14 cellular contexts compared by ENCODE assay signal in genomic region chr16:813916-814412, GRCh38. TPM values are rescaled to one million over a fixed set of nuclear protein-coding genes. Genes with fewer than 3 reads are reported as not detected.
DNase-seq lines count a peak whose midpoint lies in the region; ATAC-seq and TF ChIP-seq lines count a peak whose summit lies in the region.
"Had no signal": no experiment of that assay in that cellular context is flagged by ENCODE, and none has a peak within 500 bp of the region (broad histone marks: within the 10 kb centered on the region; RNA-seq: fewer than 3 reads in every experiment).

No MANE protein-coding gene starts in this region.

- H3K4me1 ChIP-seq in Caco-2: peaks cover 14% of the 10 kb centered on the region
- H3K4me1 ChIP-seq in NT2/D1 (ENCODE audit: insufficient read depth, insufficient read length): peaks cover 11% of the 10 kb centered on the region
- H3K4me1 ChIP-seq in iPS-18a (ENCODE audit: control insufficient read depth, low read depth, low read length): peaks cover 3% of the 10 kb centered on the region
- peaks cover 5% of the 10 kb centered on the region for H3K4me1 ChIP-seq in smooth muscle cell (ENCODE audit: low read depth)
- H3K4me1 ChIP-seq in stomach: peaks cover 0 to 21% (median 7%) of the 10 kb centered on the region in 4 donors

- H3K36me3 ChIP-seq in Caco-2 (ENCODE audit: control insufficient read depth, insufficient read depth, low read length) (no peaks in the 10 kb centered on the region), NT2/D1 (ENCODE audit: insufficient read depth, insufficient read length, low read length) (peaks cover 8% of the 10 kb centered on the region), iPS-18a (ENCODE audit: control insufficient read depth, low read depth, low read length) (no peaks in the 10 kb centered on the region), smooth muscle cell (ENCODE audit: low read depth) (no peaks in the 10 kb centered on the region), stomach (no peaks in the 10 kb centered on the region)
- H3K36me3 ChIP-seq: MG63 had no signal

- peak overlapping the region; percentile 33 for H3K9ac ChIP-seq in NT2/D1 (ENCODE audit: insufficient read length, low read depth)
- no peak overlapping the region for H3K9ac ChIP-seq in iPS-18a (ENCODE audit: low read length)
- no peak overlapping the region for H3K9ac ChIP-seq in smooth muscle cell (ENCODE audit: low read depth)

- DNase-seq in Caco-2: no peak
- no peak for DNase-seq in NT2/D1 (ENCODE audit: low read depth, low spot score)
- DNase-seq in smooth muscle cell (lab: John Stamatoyannopoulos, UW; ENCODE audit: unreplicated experiment): no peak
- DNase-seq in left colon: no peak
- no peak for DNase-seq in stomach
- DNase-seq in G401 (ENCODE audit: low spot score): no peak
- DNase-seq: MG63, NCI-H187 treated with DMSO at 0.1 percent for 48 hours, SIG-M5 had no signal

- TF ChIP-seq EP300 in stomach (IDR thresholded peaks at IDR 0.05): no peak

- H4K20me1 ChIP-seq in smooth muscle cell (ENCODE audit: low read depth): no peaks in the 10 kb centered on the region

- WGBS in smooth muscle cell (ENCODE audit: low lambda C conversion rate): 56% methylated on average over 22 of the region's 22 CpGs
- 58 to 65% (median 62%) methylated on average over 22 of the region's 22 CpGs for WGBS in stomach, 5 donors

- no peak for TF ChIP-seq POLR2A in stomach (IDR thresholded peaks at IDR 0.05)

- CTCF ChIA-PET in Caco-2 (lab: Charles Lee): no interaction called here

- no peak for ATAC-seq in left colon

- peak overlapping the region; percentile 89 for H3K4me2 ChIP-seq in smooth muscle cell

- H3K4me3 ChIP-seq in Caco-2 (ENCODE audit: low read depth, low read length) (no peak overlapping the region), NT2/D1 (ENCODE audit: insufficient read length, low read depth) (no peak overlapping the region), iPS-18a (ENCODE audit: low read length) (peak overlapping the region; percentile 25), smooth muscle cell (peak overlapping the region; percentile 49), stomach (no peak overlapping the region)
- H3K4me3 ChIP-seq: MG63 had no signal

- H3K27me3 ChIP-seq in Caco-2 (replicated peaks; ENCODE audit: control insufficient read depth, insufficient read depth, low read length): no peaks in the 10 kb centered on the region
- no peaks in the 10 kb centered on the region for H3K27me3 ChIP-seq in NT2/D1 (ENCODE audit: insufficient read depth, insufficient read length)
- H3K27me3 ChIP-seq in iPS-18a (ENCODE audit: control insufficient read depth, insufficient read depth, low read length): peaks cover 15% of the 10 kb centered on the region
- no peaks in the 10 kb centered on the region for H3K27me3 ChIP-seq in smooth muscle cell (ENCODE audit: low read depth)
- peaks cover 14 to 98% (median 60%) of the 10 kb centered on the region in 3 donors for H3K27me3 ChIP-seq in stomach

- POLR2A ChIA-PET in Caco-2 (lab: Charles Lee): no interaction called here

- no peaks in the 10 kb centered on the region for H3F3A ChIP-seq in smooth muscle cell (ENCODE audit: low read depth)

- peak overlapping the region; percentile 58 for H3K4me3 Mint-ChIP-seq in Caco-2 (ENCODE audit: unreplicated experiment)

- H3K36me3 Mint-ChIP-seq in Caco-2 (ENCODE audit: insufficient read depth, unreplicated experiment): peaks cover 12% of the 10 kb centered on the region

- H3K9me3 ChIP-seq in Caco-2 (no peaks in the 10 kb centered on the region), NT2/D1 (ENCODE audit: insufficient read depth, low read length) (no peaks in the 10 kb centered on the region), iPS-18a (ENCODE audit: control insufficient read depth, low read depth, low read length) (no peaks in the 10 kb centered on the region), smooth muscle cell (replicated peaks; ENCODE audit: low read depth) (no peaks in the 10 kb centered on the region), stomach (peaks cover 0 to 12% (median 8%) of the 10 kb centered on the region in 4 donors)
- H3K9me3 ChIP-seq: MG63 had no signal

- H3K27ac Mint-ChIP-seq in Caco-2 (ENCODE audit: unreplicated experiment): no peak overlapping the region
- H3K27ac Mint-ChIP-seq: activated T-helper 2 cell treated with anti-CD3 and anti-CD28 coated beads, Interferon-gamma antibody, Interleukin-2, Interleukin-4, amounts not matched to agents 10 μg/mL and 5 μg/mL and 100 μg/mL, durations not matched to agents 14 hours and 24 hours and 36 hours; CD14-positive monocyte had no signal

- H3K27ac ChIP-seq in iPS-18a (ENCODE audit: low read length): no peak overlapping the region
- no peak overlapping the region for H3K27ac ChIP-seq in smooth muscle cell (ENCODE audit: low read depth)
- H3K27ac ChIP-seq in stomach: no peak overlapping the region

- intact Hi-C loops in Caco-2 (cut with micrococcal nuclease; ENCODE audit: unreplicated experiment): loop anchor here (1.0 kb wide), 1 partner anchor 241 kb away; no protein-coding TSS in a partner anchor
- intact Hi-C loops in left colon (cut with DNase I, micrococcal nuclease): loop anchor here (5.0 to 10.0 kb wide), 2 partner anchors 241 to 243 kb away; no protein-coding TSS in a partner anchor
- intact Hi-C loops in stomach (cut with DNase I; ENCODE audit: low total_unique reads): loop anchor here (5.0 kb wide), 1 partner anchor 243 kb away; no protein-coding TSS in a partner anchor

- TF ChIP-seq CTCF in Caco-2 (IDR thresholded peaks at IDR 0.05; ENCODE audit: insufficient read depth in 1 of 2, low read depth in 1 of 2, low read length in 1 of 2, severe bottlenecking in 1 of 2, unreplicated experiment in 1 of 2) (peak in 1 of 2 experiments; percentile 2), smooth muscle cell (IDR thresholded peaks at IDR 0.05; ENCODE audit: borderline replicate concordance, insufficient read depth, poor library complexity, severe bottlenecking) (no peak), stomach (IDR thresholded peaks at IDR 0.05) (no peak)

- in situ Hi-C loops in G401 (cut with HindIII; ENCODE audit: low sequenced_read_pairs): no loop called here

- peak overlapping the region; percentile 23 for H2AFZ ChIP-seq in smooth muscle cell (ENCODE audit: low read depth)

- no peaks in the 10 kb centered on the region for H3K4me1 Mint-ChIP-seq in Caco-2 (ENCODE audit: low read depth, unreplicated experiment)
- H3K4me1 Mint-ChIP-seq: CD14-positive monocyte had no signal

- no peaks in the 10 kb centered on the region for H3K79me2 ChIP-seq in smooth muscle cell (ENCODE audit: low read depth)

- no peaks in the 10 kb centered on the region for H3K9me3 Mint-ChIP-seq in Caco-2 (ENCODE audit: unreplicated experiment)
- H3K9me3 Mint-ChIP-seq: activated T-helper 2 cell treated with anti-CD3 and anti-CD28 coated beads, Interferon-gamma antibody, Interleukin-2, Interleukin-4, amounts not matched to agents 10 μg/mL and 5 μg/mL and 100 μg/mL, durations not matched to agents 14 hours and 24 hours and 36 hours had no signal

- BruUV-seq in Caco-2 (replicated peaks; lab: Mats Ljungman, UMichigan): no TSS peak

- H3K27me3 Mint-ChIP-seq in Caco-2 (ENCODE audit: insufficient read depth, unreplicated experiment): no peaks in the 10 kb centered on the region

RNA-seq across cellular contexts. Expression of gene GNG13, which starts 13.4 kb away (rescaled TPM):
- not detected in 2 replicates for total RNA-seq in Caco-2 (2022)
- total RNA-seq in smooth muscle cell: not detected in 2 replicates
- polyA plus RNA-seq in smooth muscle cell: not detected in 2 replicates
- under 1 TPM; 0.40 to 0.53 TPM for total RNA-seq in left colon
- not detected for total RNA-seq in stomach
- not detected for polyA plus RNA-seq in stomach
- 0.17 TPM in 1 of 2 replicates, not detected in the other for total RNA-seq in G401 (2014; rRNA removed; shearing (Covaris generic))
- total RNA-seq: activated T-helper 2 cell treated with anti-CD3 and anti-CD28 coated beads, Interferon-gamma antibody, Interleukin-2, Interleukin-4, amounts not matched to agents 10 μg/mL and 5 μg/mL and 100 μg/mL, durations not matched to agents 14 hours and 24 hours and 36 hours; kidney epithelial cell; sciatic nerve had no signal
- polyA plus RNA-seq: CD14-positive monocyte had no signal

RNA-seq across cellular contexts. Expression of gene CHTF18, which starts 25.5 kb away (rescaled TPM):
- 97.6 and 102 TPM in 2 replicates for total RNA-seq in Caco-2 (2022)
- 11.4 and 27.2 TPM in 2 replicates for total RNA-seq in smooth muscle cell
- polyA plus RNA-seq in smooth muscle cell: 33.2 and 39.8 TPM in 2 replicates
- total RNA-seq in left colon: 10 to 100 TPM in 1 of 2 donors, 1 to 10 TPM in 1; 9.5 to 20.3 TPM
- total RNA-seq in stomach: 100 to 1,000 TPM in 1 of 5 donors, 10 to 100 TPM in 2, 1 to 10 TPM in 2; 2.9 to 143 (median 15.2) TPM
- polyA plus RNA-seq in stomach: 10 to 100 TPM; 17.9 to 31.0 (median 25.1) TPM
- 60.2 and 61.4 TPM in 2 replicates for total RNA-seq in G401 (2014; rRNA removed; shearing (Covaris generic))

RNA-seq across cellular contexts. Expression of gene RPUSD1, which starts 25.8 kb away (rescaled TPM):
- total RNA-seq in Caco-2 (2022): 42.2 and 44.0 TPM in 2 replicates
- total RNA-seq in smooth muscle cell: 7.8 and 20.8 TPM in 2 replicates
- 20.8 and 27.4 TPM in 2 replicates for polyA plus RNA-seq in smooth muscle cell
- 10 to 100 TPM; 21.3 to 24.1 TPM for total RNA-seq in left colon
- total RNA-seq in stomach: 10 to 100 TPM in 4 of 5 donors, 1 to 10 TPM in 1; 9.0 to 43.7 (median 37.9) TPM
- polyA plus RNA-seq in stomach: 10 to 100 TPM; 16.4 to 22.9 (median 17.3) TPM
- total RNA-seq in G401 (2014; rRNA removed; shearing (Covaris generic)): 69.3 and 95.5 TPM in 2 replicates

RNA-seq across cellular contexts. Expression of gene MSLN, which starts 53.4 kb away (rescaled TPM):
- total RNA-seq in Caco-2 (2022) (0.36 and 0.39 TPM in 2 replicates), smooth muscle cell (0.18 and 3.7 TPM in 2 replicates), left colon (1 to 10 TPM; 6.4 to 7.0 TPM), stomach (10 to 100 TPM in 1 of 5 donors, 1 to 10 TPM in 3, not detected in 1; 1.6 to 41.5 (median 3.4) TPM)
- polyA plus RNA-seq in smooth muscle cell (0.26 and 1.2 TPM in 2 replicates), stomach (10 to 100 TPM in 1 of 3 donors, 1 to 10 TPM in 1, under 1 TPM in 1; 0.92 to 83.7 (median 6.1) TPM)
- total RNA-seq in G401 (2014; rRNA removed; shearing (Covaris generic)): 0.14 and 1.8 TPM in 2 replicates
- total RNA-seq: activated T-helper 2 cell treated with anti-CD3 and anti-CD28 coated beads, Interferon-gamma antibody, Interleukin-2, Interleukin-4, amounts not matched to agents 10 μg/mL and 5 μg/mL and 100 μg/mL, durations not matched to agents 14 hours and 24 hours and 36 hours had no signal

Comparison
In these comparisons a context has a peak if more than half of its experiments do, and no peak if none do; other contexts are left out.
1. H3K4me3 ChIP-seq: peak in iPS-18a (single experiment) and smooth muscle cell (single experiment); none in Caco-2 (single experiment), NT2/D1 (single experiment) and stomach (0 of 4).